ENCODE assay signal across 1 cellular context in the genomic region with DNA sequence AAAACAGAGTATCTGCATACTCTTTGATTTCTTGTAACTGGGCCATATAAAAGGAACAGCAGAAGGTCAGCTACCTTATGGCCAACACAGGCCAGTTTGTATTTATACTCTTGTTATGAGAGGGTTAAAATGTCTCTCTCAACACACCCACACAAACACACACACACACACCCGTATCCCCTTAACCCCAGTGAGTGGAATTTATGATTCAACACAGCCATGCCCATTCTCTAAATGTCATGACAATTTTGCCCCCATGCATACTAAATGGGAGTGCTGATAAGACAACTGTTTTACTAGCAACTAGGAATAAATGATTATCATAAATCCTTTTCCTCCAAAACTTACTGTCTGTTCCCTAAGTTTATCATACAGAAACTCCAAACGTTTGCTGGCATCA.
TF ChIP-seq lines count a peak whose summit lies in the region.

No MANE protein-coding gene starts in this region.

TF ChIP-seq in IMR-90, 13 proteins besides CTCF, POLR2A, EP300 and RAD21:
- TF ChIP-seq RCOR1 (IDR thresholded peaks at IDR 0.05; ENCODE audit: insufficient replicate concordance, low read length) (no peak), SMC3 (IDR thresholded peaks at IDR 0.05; ENCODE audit: low read depth, low read length) (no peak), MAFK (IDR thresholded peaks at IDR 0.05; ENCODE audit: low read depth, low read length) (no peak), MAZ (IDR thresholded peaks at IDR 0.05; ENCODE audit: borderline replicate concordance, low read depth, low read length) (no peak), FOS (IDR thresholded peaks at IDR 0.05; ENCODE audit: low read depth, low read length) (no peak), MXI1 (IDR thresholded peaks at IDR 0.05; ENCODE audit: borderline replicate concordance, low read depth, low read length) (no peak), RFX5 (IDR thresholded peaks at IDR 0.05; ENCODE audit: low read depth, low read length) (no peak)
- TF ChIP-seq, protein P1, sequence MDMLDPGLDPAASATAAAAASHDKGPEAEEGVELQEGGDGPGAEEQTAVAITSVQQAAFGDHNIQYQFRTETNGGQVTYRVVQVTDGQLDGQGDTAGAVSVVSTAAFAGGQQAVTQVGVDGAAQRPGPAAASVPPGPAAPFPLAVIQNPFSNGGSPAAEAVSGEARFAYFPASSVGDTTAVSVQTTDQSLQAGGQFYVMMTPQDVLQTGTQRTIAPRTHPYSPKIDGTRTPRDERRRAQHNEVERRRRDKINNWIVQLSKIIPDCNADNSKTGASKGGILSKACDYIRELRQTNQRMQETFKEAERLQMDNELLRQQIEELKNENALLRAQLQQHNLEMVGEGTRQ (IDR thresholded peaks at IDR 0.05; ENCODE audit: low read depth, low read length): no peak
TF ChIP-seq in IMR-90: peak in this region for 0.
